12 cellular contexts compared by ENCODE assay signal in the genomic region with DNA sequence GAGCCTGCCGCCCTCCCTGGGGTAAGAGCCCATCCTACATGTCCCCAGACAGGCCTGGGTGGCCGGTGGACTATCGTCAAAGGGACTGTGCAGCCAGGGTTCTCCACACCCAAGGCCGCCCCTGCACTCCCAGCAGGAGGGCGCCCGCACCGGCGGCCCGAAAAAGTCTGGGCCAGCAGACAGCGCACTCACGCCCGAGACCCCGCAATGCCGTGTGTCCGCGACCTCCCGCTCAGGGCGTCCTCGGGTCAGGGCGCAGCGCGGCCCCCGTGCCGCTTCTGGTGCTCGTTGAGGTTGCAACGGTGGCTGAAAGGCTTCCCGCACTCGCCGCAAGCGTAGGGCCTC. TPM values are rescaled to one million over a fixed set of nuclear protein-coding genes. Genes with fewer than 3 reads are reported as not detected.
DNase-seq lines count a peak whose midpoint lies in the region; ATAC-seq and TF ChIP-seq lines count a peak whose summit lies in the region.
"Had no signal": no experiment of that assay in that cellular context is flagged by ENCODE, and none has a peak within 500 bp of the region (broad histone marks: within the 10 kb centered on the region; RNA-seq: fewer than 3 reads in every experiment).

No MANE protein-coding gene starts in this region.

- no peaks in the 10 kb centered on the region for H3K36me3 Mint-ChIP-seq in CD4-positive, alpha-beta T cell (ENCODE audit: low read depth)
- H3K36me3 Mint-ChIP-seq in T-helper 17 cell (ENCODE audit: low read depth) = no peaks in the 10 kb centered on the region
- H3K36me3 Mint-ChIP-seq in nephron progenitor cell (ENCODE audit: low read depth) = peaks cover 11% of the 10 kb centered on the region

- no peak for DNase-seq in CD4-positive, alpha-beta T cell
- DNase-seq in T-helper 17 cell (no peak), left ventricle myocardium inferior (no peak), spleen (no peak), nephron progenitor cell (no peak), NCI-H1417 (lab: John Stamatoyannopoulos, UW) (no peak), Kasumi-1 (lab: John Stamatoyannopoulos, UW) (no peak)
- DNase-seq: DMS 273 treated with DMSO at 0.1 percent for 48 hours, NCI-H1417 treated with DMSO at 0.1 percent for 48 hours had no signal

- 17 to 72% (median 28%) methylated on average over 2 to 30 of the region's 30 CpGs for WGBS in spleen, 5 donors

- H3K4me3 ChIP-seq in left ventricle myocardium inferior = peak overlapping the region; percentile 64
- peak overlapping the region; percentile 30 to 70 (median 50) for H3K4me3 ChIP-seq in spleen
- H3K4me3 ChIP-seq: HAP-1 had no signal

- no peaks in the 10 kb centered on the region for H3K27me3 ChIP-seq in CD4-positive, alpha-beta T cell (ENCODE audit: control insufficient read depth, insufficient read depth, low read length)
- H3K27me3 ChIP-seq in left ventricle myocardium inferior (ENCODE audit: low read depth) (peaks cover 75% of the 10 kb centered on the region), spleen (replicated peaks in 1 of 7) (peaks cover 0 to 36% (median 10%) of the 10 kb centered on the region in 7 donors)

- TF ChIP-seq CTCF in CD4-positive, alpha-beta T cell (IDR thresholded peaks at IDR 0.05) = no peak
- TF ChIP-seq CTCF in left ventricle myocardium inferior (IDR thresholded peaks at IDR 0.05; ENCODE audit: borderline replicate concordance) (no peak), spleen (IDR thresholded peaks at IDR 0.05 in 8 of 11, conservative IDR thresholded peaks at IDR 0.05 in 3 of 11) (no peak), nephron progenitor cell (IDR thresholded peaks at IDR 0.05) (no peak)

- no peaks in the 10 kb centered on the region for H3K9me3 ChIP-seq in CD4-positive, alpha-beta T cell (ENCODE audit: control insufficient read depth, low read length)
- no peaks in the 10 kb centered on the region for H3K9me3 ChIP-seq in T-helper 17 cell (ENCODE audit: control insufficient read depth, low read length, poor library complexity, severe bottlenecking)
- no peaks in the 10 kb centered on the region for H3K9me3 ChIP-seq in left ventricle myocardium inferior (replicated peaks)
- H3K9me3 ChIP-seq in spleen = no peaks in the 10 kb centered on the region
- H3K9me3 ChIP-seq: HAP-1 had no signal

- intact Hi-C loops in CD4-positive, alpha-beta T cell (cut with DNase I, micrococcal nuclease) = no loop called here
- intact Hi-C loops in left ventricle myocardium inferior (cut with micrococcal nuclease) (no loop called here), spleen (cut with DNase I; ENCODE audit: low total_unique reads) (no loop called here)

- ATAC-seq in CD4-positive, alpha-beta T cell (ENCODE audit: poor library complexity) = no peak
- no peak for ATAC-seq in T-helper 17 cell
- no peak for ATAC-seq in HG03045 (IDR thresholded peaks at IDR 0.05; ENCODE audit: unreplicated experiment)

- no peak overlapping the region for H3K27ac Mint-ChIP-seq in CD4-positive, alpha-beta T cell
- H3K27ac Mint-ChIP-seq in T-helper 17 cell = peak overlapping the region; percentile 41
- H3K27ac Mint-ChIP-seq in nephron progenitor cell = no peak overlapping the region
- H3K27ac Mint-ChIP-seq: dendritic cell treated with granulocyte-macrophage colony-stimulating factor and Interleukin-4, amounts not matched to agents 40 ng/mL and 50 ng/mL, for 4 days had no signal

- H3K27ac ChIP-seq in CD4-positive, alpha-beta T cell (ENCODE audit: low read depth, low read length) = no peak overlapping the region
- peak overlapping the region; percentile 29 for H3K27ac ChIP-seq in left ventricle myocardium inferior (replicated peaks)
- H3K27ac ChIP-seq in spleen = peak overlapping the region in 4 of 8 donors; percentile 21 to 45 (median 36)

- no peak for TF ChIP-seq POLR2A in spleen (IDR thresholded peaks at IDR 0.05)

- H3K4me1 ChIP-seq in left ventricle myocardium inferior (peaks cover 26% of the 10 kb centered on the region), spleen (peaks cover 18 to 38% (median 27%) of the 10 kb centered on the region in 6 donors)
- H3K4me1 ChIP-seq: HAP-1 had no signal

- peaks cover 8% of the 10 kb centered on the region for H3K4me1 Mint-ChIP-seq in CD4-positive, alpha-beta T cell (ENCODE audit: low read depth)
- H3K4me1 Mint-ChIP-seq in T-helper 17 cell (peaks cover 2% of the 10 kb centered on the region), nephron progenitor cell (peaks cover 25% of the 10 kb centered on the region)

- CTCF ChIA-PET in CD4-positive, alpha-beta T cell (lab: Charles Lee) = no interaction called here

- H3K27me3 Mint-ChIP-seq in CD4-positive, alpha-beta T cell = no peaks in the 10 kb centered on the region
- no peaks in the 10 kb centered on the region for H3K27me3 Mint-ChIP-seq in T-helper 17 cell
- peaks cover 4% of the 10 kb centered on the region for H3K27me3 Mint-ChIP-seq in nephron progenitor cell (ENCODE audit: low read depth, poor library complexity)

- H3K36me3 ChIP-seq in left ventricle myocardium inferior = no peaks in the 10 kb centered on the region
- peaks cover 0 to 13% (median 2%) of the 10 kb centered on the region in 6 donors for H3K36me3 ChIP-seq in spleen
- H3K36me3 ChIP-seq: HAP-1 had no signal

- POLR2A ChIA-PET in CD4-positive, alpha-beta T cell (lab: Charles Lee) = interaction anchor here (0.7 to 2.5 kb wide), 5 partner anchors 9 to 188 kb away, joined by 4 to 22 read pairs (median 5); partner anchors contain the start of genes ERVK3-1, TRIM28, ZNF274 and ZNF584

- H3K4me3 Mint-ChIP-seq in CD4-positive, alpha-beta T cell = peak overlapping the region; percentile 51
- H3K4me3 Mint-ChIP-seq in T-helper 17 cell (peak overlapping the region; percentile 57), nephron progenitor cell (no peak overlapping the region)

- no peaks in the 10 kb centered on the region for H3K9me3 Mint-ChIP-seq in CD4-positive, alpha-beta T cell
- no peaks in the 10 kb centered on the region for H3K9me3 Mint-ChIP-seq in nephron progenitor cell
- H3K9me3 Mint-ChIP-seq: dendritic cell treated with granulocyte-macrophage colony-stimulating factor and Interleukin-4, amounts not matched to agents 40 ng/mL and 50 ng/mL, for 4 days had no signal

RNA-seq across cellular contexts. Expression of gene A1BG, which starts 2.6 kb away (rescaled TPM):
- 1 to 10 TPM; 7.6 to 8.4 TPM for total RNA-seq in CD4-positive, alpha-beta T cell
- total RNA-seq in T-helper 17 cell (10 to 100 TPM; 16.0 to 21.7 TPM), left ventricle myocardium inferior (3.7 TPM), spleen (10 to 100 TPM; 10.8 to 49.9 (median 14.2) TPM)
- polyA plus RNA-seq in spleen = 10 to 100 TPM; 39.4 to 76.5 (median 73.8) TPM

RNA-seq across cellular contexts. Expression of gene ZNF497, which starts 6.7 kb away (rescaled TPM):
- under 1 TPM; 0.28 to 0.55 TPM for total RNA-seq in CD4-positive, alpha-beta T cell
- 1 to 10 TPM in 1 of 2 donors, under 1 TPM in 1; 0.55 to 1.6 TPM for total RNA-seq in T-helper 17 cell
- 0.41 TPM for total RNA-seq in left ventricle myocardium inferior
- total RNA-seq in spleen = 1 to 10 TPM in 5 of 7 donors, under 1 TPM in 2; 0.44 to 3.0 (median 1.3) TPM
- polyA plus RNA-seq in spleen = under 1 TPM; 0.59 to 0.74 (median 0.61) TPM

RNA-seq across cellular contexts. Expression of gene ZNF837, which starts 25.0 kb away (rescaled TPM):
- total RNA-seq in CD4-positive, alpha-beta T cell = 1 to 10 TPM in 1 of 2 experiments, under 1 TPM in 1; 0.71 to 1.0 TPM
- total RNA-seq in T-helper 17 cell (1 to 10 TPM; 1.2 to 1.6 TPM), left ventricle myocardium inferior (0.19 TPM), spleen (1 to 10 TPM; 2.2 to 6.1 (median 3.2) TPM)
- polyA plus RNA-seq in spleen = 1 to 10 TPM; 3.2 to 4.4 (median 3.2) TPM

RNA-seq across cellular contexts. Expression of gene ZSCAN22, which starts 29.1 kb away (rescaled TPM):
- under 1 TPM; 0.77 to 0.81 TPM for total RNA-seq in CD4-positive, alpha-beta T cell
- total RNA-seq in T-helper 17 cell (1 to 10 TPM; 1.5 to 1.7 TPM), left ventricle myocardium inferior (1.8 TPM), spleen (1 to 10 TPM; 2.7 to 3.9 (median 3.0) TPM)
- under 1 TPM; 0.48 to 0.86 (median 0.55) TPM for polyA plus RNA-seq in spleen

RNA-seq across cellular contexts. Expression of gene RPS5, which starts 31.2 kb away (rescaled TPM):
- total RNA-seq in CD4-positive, alpha-beta T cell = 1,000 to 10,000 TPM; 1,619 to 1,646 TPM
- 1,000 to 10,000 TPM; 1,065 to 1,239 TPM for total RNA-seq in T-helper 17 cell
- total RNA-seq in left ventricle myocardium inferior = 496 TPM
- total RNA-seq in spleen = 1,000 to 10,000 TPM in 4 of 7 donors, 100 to 1,000 TPM in 3; 712 to 1,400 (median 1,083) TPM
- polyA plus RNA-seq in spleen = 1,000 to 10,000 TPM; 1,850 to 2,466 (median 2,373) TPM
